16 cellular contexts compared by ENCODE assay signal in the genomic region with DNA sequence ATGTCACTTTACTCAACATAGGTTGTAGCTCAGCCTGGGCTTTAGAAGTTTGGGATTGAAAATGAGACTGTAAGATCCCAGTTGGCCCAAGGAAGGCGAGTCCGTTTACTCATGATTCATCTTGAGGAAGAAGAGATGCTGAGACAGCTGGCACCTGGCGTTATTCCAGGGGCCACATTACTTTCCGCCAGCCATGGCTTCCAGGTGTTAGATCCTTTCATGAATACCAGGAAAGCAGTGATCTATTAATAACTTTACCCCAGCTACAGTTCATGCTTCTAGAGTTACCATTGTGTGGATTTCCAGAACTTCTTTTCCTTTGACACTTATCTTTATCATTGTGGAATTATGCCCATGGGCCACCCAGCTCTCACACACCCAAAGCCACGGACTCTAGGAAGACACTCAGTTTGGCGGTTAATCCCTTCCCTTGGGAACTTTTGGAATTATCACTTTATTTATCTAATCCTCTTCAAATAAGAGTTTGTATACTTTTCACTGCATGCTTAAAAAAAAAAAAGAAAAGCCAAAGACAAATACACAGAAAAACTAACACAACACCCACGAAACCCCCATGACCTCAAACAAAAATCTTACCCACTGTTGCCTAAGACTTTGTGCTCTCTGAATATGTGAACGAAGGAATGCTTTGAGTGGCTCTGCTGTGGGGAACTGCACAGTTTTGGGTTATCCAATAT. TPM values are rescaled to one million over a fixed set of nuclear protein-coding genes. Genes with fewer than 3 reads are reported as not detected.
A peak's percentile ranks its signal among the peaks of the same experiment; 100 is the strongest.
DNase-seq lines count a peak whose midpoint lies in the region; ATAC-seq, FAIRE-seq and TF ChIP-seq lines count a peak whose summit lies in the region.
"Had no signal": no experiment of that assay in that cellular context is flagged by ENCODE, and none has a peak within 500 bp of the region (broad histone marks: within the 10 kb centered on the region; RNA-seq: fewer than 3 reads in every experiment).

No MANE protein-coding gene starts in this region.

- WGBS in prostate gland, result 75% methylated on average over 8 of the region's 8 CpGs

- no peak overlapping the region for H3K27ac ChIP-seq in prostate gland
- H3K27ac ChIP-seq: BLaER1, dorsolateral prefrontal cortex, ovary, suprapubic skin had no signal

- H3K4me3 Mint-ChIP-seq in Caco-2 (ENCODE audit: unreplicated experiment) (no peak overlapping the region), endothelial cell (ENCODE audit: unreplicated experiment) (no peak overlapping the region)
- H3K4me3 Mint-ChIP-seq: activated naive CD4-positive, alpha-beta T cell treated with anti-CD3 and anti-CD28 coated beads for 36 hours had no signal

- H3K36me3 Mint-ChIP-seq in Caco-2 (ENCODE audit: insufficient read depth, unreplicated experiment), result peaks cover 16% of the 10 kb centered on the region
- H3K36me3 Mint-ChIP-seq in endothelial cell (ENCODE audit: low read depth, unreplicated experiment), result peaks cover 14% of the 10 kb centered on the region

- TF ChIP-seq POLR2A in prostate gland (IDR thresholded peaks at IDR 0.05), result no peak

- no peak for ATAC-seq in GM19397 (IDR thresholded peaks at IDR 0.05; ENCODE audit: unreplicated experiment)

- FAIRE-seq in HTR-8/SVneo (lab: Jason Lieb, UNC), result no peak

- H3K4me1 Mint-ChIP-seq in Caco-2 (ENCODE audit: low read depth, unreplicated experiment), result peaks cover 58% of the 10 kb centered on the region
- peaks cover 39% of the 10 kb centered on the region for H3K4me1 Mint-ChIP-seq in endothelial cell (ENCODE audit: unreplicated experiment)

- TF ChIP-seq CTCF in Caco-2 (IDR thresholded peaks at IDR 0.05; ENCODE audit: insufficient read depth in 1 of 2, low read depth in 1 of 2, low read length in 1 of 2, severe bottlenecking in 1 of 2, unreplicated experiment in 1 of 2), result no peak
- TF ChIP-seq CTCF in endothelial cell (IDR thresholded peaks at IDR 0.05; ENCODE audit: unreplicated experiment), result no peak
- TF ChIP-seq CTCF in prostate gland (IDR thresholded peaks at IDR 0.05), result no peak

- DNase-seq in Caco-2, result no peak
- DNase-seq in NCI-H2171 (lab: John Stamatoyannopoulos, UW), result peak; percentile 7
- DNase-seq in endothelial cell (ENCODE audit: low spot score), result no peak
- peak; percentile 94 for DNase-seq in myocyte (ENCODE audit: low read depth)
- DNase-seq in prostate gland (ENCODE audit: low spot score), result no peak
- no peak for DNase-seq in HTR-8/SVneo (ENCODE audit: insufficient read length, low spot score)
- no peak for DNase-seq in amygdala (lab: John Stamatoyannopoulos, UW)
- DNase-seq: activated naive CD4-positive, alpha-beta T cell treated with anti-CD3 and anti-CD28 coated beads for 36 hours; dorsolateral prefrontal cortex; Karpas-422; ovary; SW 1271 had no signal

- intact Hi-C loops in Caco-2 (cut with micrococcal nuclease; ENCODE audit: unreplicated experiment) (no loop called here), prostate gland (cut with DNase I) (no loop called here)

- CTCF ChIA-PET in Caco-2 (lab: Charles Lee), result no interaction called here

- no peaks in the 10 kb centered on the region for H3K27me3 ChIP-seq in Caco-2 (replicated peaks; ENCODE audit: control insufficient read depth, insufficient read depth, low read length)
- no peaks in the 10 kb centered on the region for H3K27me3 ChIP-seq in prostate gland (replicated peaks; ENCODE audit: insufficient read depth)
- H3K27me3 ChIP-seq: BLaER1, dorsolateral prefrontal cortex, ovary, suprapubic skin had no signal

- H3K4me3 ChIP-seq in Caco-2 (ENCODE audit: low read depth, low read length) (no peak overlapping the region), prostate gland (no peak overlapping the region)
- H3K4me3 ChIP-seq: BLaER1, dorsolateral prefrontal cortex, HAP-1, ovary, suprapubic skin had no signal

- POLR2A ChIA-PET in Caco-2 (lab: Charles Lee), result no interaction called here

- H3K9me3 Mint-ChIP-seq in Caco-2 (ENCODE audit: unreplicated experiment) (no peaks in the 10 kb centered on the region), endothelial cell (ENCODE audit: unreplicated experiment) (no peaks in the 10 kb centered on the region)
- H3K9me3 Mint-ChIP-seq: activated naive CD4-positive, alpha-beta T cell treated with anti-CD3 and anti-CD28 coated beads for 36 hours had no signal

- H3K4me1 ChIP-seq in Caco-2 (peaks cover 50% of the 10 kb centered on the region), prostate gland (replicated peaks) (no peaks in the 10 kb centered on the region)
- H3K4me1 ChIP-seq: BLaER1 had no signal

- H3K27me3 Mint-ChIP-seq in Caco-2 (ENCODE audit: insufficient read depth, unreplicated experiment), result no peaks in the 10 kb centered on the region
- H3K27me3 Mint-ChIP-seq in endothelial cell (ENCODE audit: unreplicated experiment), result no peaks in the 10 kb centered on the region

- no peaks in the 10 kb centered on the region for H3K9me3 ChIP-seq in Caco-2
- no peaks in the 10 kb centered on the region for H3K9me3 ChIP-seq in prostate gland
- H3K9me3 ChIP-seq: HAP-1, ovary, suprapubic skin had no signal

- H3K36me3 ChIP-seq in Caco-2 (ENCODE audit: control insufficient read depth, insufficient read depth, low read length), result no peaks in the 10 kb centered on the region
- no peaks in the 10 kb centered on the region for H3K36me3 ChIP-seq in prostate gland
- H3K36me3 ChIP-seq: ovary, suprapubic skin had no signal

- no TSS peak for BruUV-seq in Caco-2 (replicated peaks; lab: Mats Ljungman, UMichigan)

- H3K27ac Mint-ChIP-seq in Caco-2 (ENCODE audit: unreplicated experiment) (peak overlapping the region; percentile 62), endothelial cell (ENCODE audit: unreplicated experiment) (peak overlapping the region; percentile 86)
- H3K27ac Mint-ChIP-seq: activated naive CD4-positive, alpha-beta T cell treated with anti-CD3 and anti-CD28 coated beads for 36 hours had no signal

RNA-seq across cellular contexts. Expression of a gene that starts 26.9 kb away (rescaled TPM):
- total RNA-seq in Caco-2 (2022) (71.5 and 73.9 TPM in 2 replicates), endothelial cell (ENCODE audit: unreplicated experiment) (127 TPM), myocyte (17.0 and 19.0 TPM in 2 replicates), prostate gland (10 to 100 TPM in 1 of 2 donors, 1 to 10 TPM in 1; 9.6 to 23.7 TPM)
- 54.2 TPM for polyA plus RNA-seq in myocyte (2012)

Comparison
In these comparisons a context has a peak if more than half of its experiments do, and no peak if none do; other contexts are left out.
1. DNase-seq: peak in NCI-H2171 (single experiment) and myocyte (single experiment); none in Caco-2 (0 of 2), endothelial cell (single experiment), prostate gland (single experiment), HTR-8/SVneo (single experiment) and amygdala (0 of 56).